Comparison of ENCODE assay signal across 23 cellular contexts in genomic region chr18:57532987-57533386, GRCh38. TPM values are rescaled to one million over a fixed set of nuclear protein-coding genes. Genes with fewer than 3 reads are reported as not detected.
DNase-seq lines count a peak whose midpoint lies in the region; ATAC-seq, FAIRE-seq and TF ChIP-seq lines count a peak whose summit lies in the region.
"Had no signal": no experiment of that assay in that cellular context is flagged by ENCODE, and none has a peak within 500 bp of the region (broad histone marks: within the 10 kb centered on the region; RNA-seq: fewer than 3 reads in every experiment).

No MANE protein-coding gene starts in this region.

- no peak overlapping the region for H3K23ac ChIP-seq in IMR-90 (ENCODE audit: low read depth, low read length)

- H3K79me2 ChIP-seq in HepG2 (ENCODE audit: insufficient read depth, low read length): no peaks in the 10 kb centered on the region

- H4K20me1 ChIP-seq in IMR-90 (ENCODE audit: insufficient read depth, low read length) (no peaks in the 10 kb centered on the region; the same call in 1 of the 2 replicates), HepG2 (ENCODE audit: insufficient read depth, low read length) (no peaks in the 10 kb centered on the region)

- H3K9me3 ChIP-seq in IMR-90 (ENCODE audit: control insufficient read depth, insufficient read depth, low read length) (no peaks in the 10 kb centered on the region), HepG2 (ENCODE audit: low read length) (no peaks in the 10 kb centered on the region)
- H3K9me3 ChIP-seq: body of pancreas, esophagus muscularis mucosa, ovary, SJSA1 had no signal

- no peak overlapping the region for H2AK5ac ChIP-seq in IMR-90 (ENCODE audit: low read depth, low read length)

- CTCF ChIA-PET in IMR-90 (lab: Yijun Ruan, JAX) (no interaction called here), HepG2 (lab: Yijun Ruan, JAX; ENCODE audit: low intra/inter-chr PET ratio, low total read pairs) (no interaction called here)

- 15% methylated on average over 5 of the region's 8 CpGs; no CpG with 5 or more reads in 1 of the 2 experiments for WGBS in IMR-90 (ENCODE audit: extremely low coverage in 2 of 2, insufficient read length in 1 of 2), 2 experiments
- WGBS in HepG2 (ENCODE audit: low lambda C conversion rate): 5% methylated on average over 8 of the region's 8 CpGs

- peak; percentile 63 for ATAC-seq in IMR-90 (ENCODE audit: low read depth)
- ATAC-seq in HepG2: peak; percentile 65
- peak; percentile 59 for ATAC-seq in sciatic nerve
- ATAC-seq in GM19351 (IDR thresholded peaks at IDR 0.05; ENCODE audit: unreplicated experiment): no peak
- ATAC-seq: activated CD8-positive, alpha-beta T cell treated with anti-CD3 and anti-CD28 coated beads for 36 hours; effector memory CD8-positive, alpha-beta T cell; T-cell had no signal

- H3K4ac ChIP-seq in IMR-90 (ENCODE audit: low read depth, low read length): no peak overlapping the region

- H3K14ac ChIP-seq in IMR-90 (replicated peaks; ENCODE audit: low read depth, low read length): no peak overlapping the region

- POLR2A ChIA-PET in IMR-90 (lab: Charles Lee; ENCODE audit: unreplicated experiment): no interaction called here
- POLR2A ChIA-PET in HepG2 (lab: Yijun Ruan, JAX): no interaction called here

- H3K27me3 ChIP-seq in IMR-90 (ENCODE audit: control insufficient read depth, insufficient read depth, low read length): peaks cover 8% of the 10 kb centered on the region
- no peaks in the 10 kb centered on the region; a peak in 1 of 5 replicates for H3K27me3 ChIP-seq in HepG2 (ENCODE audit: control insufficient read depth in 1 of 2, insufficient read depth in 2 of 2, low read length in 2 of 2)
- H3K27me3 ChIP-seq: body of pancreas, ovary had no signal

- TF ChIP-seq CTCF in IMR-90 (conservative IDR thresholded peaks at IDR 0.05; ENCODE audit: low read depth, low read length) (no peak), coronary artery (IDR thresholded peaks at IDR 0.05) (no peak), HepG2 (CRISPR knock-in tag; IDR thresholded peaks at IDR 0.05) (no peak)

- H2AFZ ChIP-seq in IMR-90 (replicated peaks; ENCODE audit: low read length, poor library complexity): peak overlapping the region; percentile 76
- H2AFZ ChIP-seq in HepG2 (ENCODE audit: low read length): peak overlapping the region; percentile 64

- H3K4me1 ChIP-seq in IMR-90 (ENCODE audit: control insufficient read depth, insufficient read depth, low read length): peaks cover 1% of the 10 kb centered on the region; the same call in 1 of the 2 replicates
- H3K4me1 ChIP-seq in HepG2 (ENCODE audit: insufficient read depth, low read length): peaks cover 39% of the 10 kb centered on the region
- H3K4me1 ChIP-seq: body of pancreas, SJSA1 had no signal

- no peak overlapping the region for H2BK5ac ChIP-seq in IMR-90 (ENCODE audit: low read depth, low read length, poor library complexity, severe bottlenecking)

- H3K27ac ChIP-seq in IMR-90 (ENCODE audit: insufficient read depth, low read length) (no peak overlapping the region), coronary artery (peak overlapping the region in 1 of 2 donors; percentile 3), HepG2 (ENCODE audit: extremely low read length, insufficient read depth, low read length) (peak overlapping the region; percentile 37)
- H3K27ac ChIP-seq: body of pancreas, ovary, SJSA1 had no signal

- H3K9me1 ChIP-seq in IMR-90 (ENCODE audit: insufficient read depth, low read length): no peaks in the 10 kb centered on the region; the same call in 1 of the 2 replicates

- H3K36me3 ChIP-seq in IMR-90 (ENCODE audit: control insufficient read depth, insufficient read depth, low read length): no peaks in the 10 kb centered on the region
- H3K36me3 ChIP-seq in HepG2 (replicated peaks in 1 of 2; ENCODE audit: control insufficient read depth in 1 of 2, insufficient read depth in 2 of 2, low read length in 2 of 2): no peaks in the 10 kb centered on the region
- H3K36me3 ChIP-seq: esophagus muscularis mucosa, ovary, SJSA1 had no signal

- no peak overlapping the region for H3K9ac ChIP-seq in IMR-90 (ENCODE audit: low read depth, low read length)
- peak overlapping the region; percentile 28; the same call in 1 of the 2 replicates for H3K9ac ChIP-seq in HepG2 (ENCODE audit: insufficient read depth, low read depth, low read length)

- intact Hi-C loops in IMR-90 (cut with micrococcal nuclease) (no loop called here), HepG2 (cut with micrococcal nuclease; ENCODE audit: unreplicated experiment) (loop anchor here (1.0 kb wide), 1 partner anchor 95 kb away; no protein-coding TSS in a partner anchor), sciatic nerve (cut with DNase I) (no loop called here)

- H2AK9ac ChIP-seq in IMR-90 (replicated peaks; ENCODE audit: low read depth, low read length, poor library complexity): no peak overlapping the region

- no peak for TF ChIP-seq POLR2A in IMR-90 (IDR thresholded peaks at IDR 0.05; ENCODE audit: low read depth, low read length)
- TF ChIP-seq POLR2A in HepG2 (IDR thresholded peaks at IDR 0.05; ENCODE audit: insufficient read depth in 1 of 2, low read depth in 2 of 2, low read length in 2 of 2): no peak

- no peaks in the 10 kb centered on the region for H3K79me1 ChIP-seq in IMR-90 (ENCODE audit: low read depth in 1 of 2, low read length in 2 of 2)

- in situ Hi-C loops in IMR-90 (cut with MboI; ENCODE audit: low sequenced_read_pairs): no loop called here
- in situ Hi-C loops in HepG2 (cut with HindIII; ENCODE audit: extremely low pct_ligation_motif_present, low pct_unique_long_range_greater_than_20kb): no loop called here

- no peak overlapping the region for H4K91ac ChIP-seq in IMR-90 (ENCODE audit: insufficient read depth, low read depth, low read length)

- H3K4me2 ChIP-seq in IMR-90 (ENCODE audit: low read depth, low read length): no peak overlapping the region; the same call in 1 of the 2 replicates
- H3K4me2 ChIP-seq in HepG2 (ENCODE audit: low read depth, low read length): peak overlapping the region; percentile 87

- no peak overlapping the region for H4K5ac ChIP-seq in IMR-90 (ENCODE audit: low read depth, low read length)

- no peak overlapping the region for H3K4me3 ChIP-seq in IMR-90 (ENCODE audit: insufficient read depth, low read depth, low read length)
- peak overlapping the region; percentile 21 for H3K4me3 ChIP-seq in coronary artery
- H3K4me3 ChIP-seq in HepG2 (replicated peaks in 1 of 3; ENCODE audit: insufficient read depth in 1 of 3, low read depth in 2 of 3, low read length in 3 of 3): peak overlapping the region; percentile 33 to 54 (median 38); a peak in 5 of 6 replicates
- H3K4me3 ChIP-seq: body of pancreas, esophagus muscularis mucosa, ovary, SJSA1 had no signal

- H3K56ac ChIP-seq in IMR-90 (ENCODE audit: extremely low read depth, insufficient read depth, low read length): no peak overlapping the region

- no peak for FAIRE-seq in HepG2 (lab: Jason Lieb, UNC)
- FAIRE-seq: colon, RCC 7860 had no signal

- H2BK20ac ChIP-seq in IMR-90 (ENCODE audit: low read depth, low read length): no peak overlapping the region

- no peak for TF ChIP-seq EP300 in HepG2 (IDR thresholded peaks at IDR 0.05; ENCODE audit: low read depth in 2 of 2, low read length in 2 of 2)
- TF ChIP-seq EP300 in HepG2 (CRISPR knock-in tag; IDR thresholded peaks at IDR 0.05; ENCODE audit: borderline replicate concordance): no peak

- H3K18ac ChIP-seq in IMR-90 (ENCODE audit: low read depth, low read length): no peak overlapping the region

- DNase-seq in IMR-90: no peak
- no peak for DNase-seq in coronary artery (ENCODE audit: low spot score)
- no peak for DNase-seq in HepG2 (ENCODE audit: low spot score)
- DNase-seq in sciatic nerve (ENCODE audit: low spot score): no peak
- DNase-seq in GF-D8 (lab: John Stamatoyannopoulos, UW): no peak
- no peak for DNase-seq in DMS 273 (lab: John Stamatoyannopoulos, UW; ENCODE audit: unreplicated experiment)
- DNase-seq in HT-29 (ENCODE audit: low spot score): no peak
- DNase-seq: activated CD4-positive, alpha-beta T cell treated with anti-CD3 and anti-CD28 coated beads for 1 hour; activated CD8-positive, alpha-beta T cell treated with anti-CD3 and anti-CD28 coated beads for 36 hours; activated effector memory CD4-positive, alpha-beta T cell treated with anti-CD3 and anti-CD28 coated beads, Interleukin-2, amount 50 U/mL, for 16 hours; body of pancreas; CD4-positive, CD25-positive, alpha-beta regulatory T cell; effector memory CD8-positive, alpha-beta T cell; NCI-H2171; ovary; stimulated activated CD8-positive, alpha-beta memory T cell treated with anti-CD3 and anti-CD28 coated beads, Interleukin-4, amount 100 ng/mL, for 48 hours; T-cell; trophoblast cell had no signal

- dilution Hi-C loops in IMR-90 (cut with HindIII; ENCODE audit: low sequenced_read_pairs, unreplicated experiment): no loop called here

- H2BK120ac ChIP-seq in IMR-90 (ENCODE audit: low read depth, low read length): no peak overlapping the region

- H4K8ac ChIP-seq in IMR-90 (ENCODE audit: low read depth in 2 of 2, low read length in 2 of 2): no peak overlapping the region

- TF ChIP-seq RAD21 in IMR-90 (IDR thresholded peaks at IDR 0.05; ENCODE audit: low read length) (no peak), HepG2 (CRISPR knock-in tag; IDR thresholded peaks at IDR 0.05) (no peak)

- BruUV-seq in IMR-90 (replicated peaks; lab: Mats Ljungman, UMichigan) (no TSS peak), HepG2 (replicated peaks; lab: Mats Ljungman, UMichigan) (no TSS peak)

- no peak overlapping the region for H2BK15ac ChIP-seq in IMR-90 (ENCODE audit: low read depth, low read length)

RNA-seq across cellular contexts. Expression of gene FECH, which starts 53.5 kb away (rescaled TPM):
- total RNA-seq in IMR-90 (2012; rRNA removed) (29.2 and 52.2 TPM in 2 replicates), HepG2 (2016; rRNA removed; fragmentation: Illumina TruSeq; extraction: Trizol) (21.9 and 29.1 TPM in 2 replicates), sciatic nerve (47.0 TPM)
- polyA plus RNA-seq in IMR-90 (2012; rRNA removed) (32.3 and 35.3 TPM in 2 replicates), HepG2 (2011; rRNA removed) (14.7 and 16.4 TPM in 2 replicates)
- 28.3 and 34.8 TPM in 2 replicates for polyA plus RNA-seq in IMR-90 (2012; cell fraction: cytosol; rRNA removed)
- 13.9 and 29.9 TPM in 2 replicates for polyA plus RNA-seq in IMR-90 (2012; cell fraction: nucleus; rRNA removed; ENCODE audit: low replicate concordance)
- 2.8 and 3.2 TPM in 2 replicates for total RNA-seq in HepG2 (2016; cell fraction: cytosol; rRNA removed; fragmentation: Illumina TruSeq; extraction: Trizol; ENCODE audit: low read depth)
- 23.3 and 28.6 TPM in 2 replicates for total RNA-seq in HepG2 (2016; cell fraction: insoluble cytoplasmic fraction; rRNA removed; fragmentation: Illumina TruSeq; extraction: Trizol)
- total RNA-seq in HepG2 (2016; cell fraction: membrane; rRNA removed; fragmentation: Illumina TruSeq; extraction: Trizol): 9.2 and 9.7 TPM in 2 replicates
- total RNA-seq in HepG2 (2016; cell fraction: nucleus; rRNA removed; fragmentation: Illumina TruSeq; extraction: Trizol): 10.9 and 11.0 TPM in 2 replicates
- 14.1 and 16.3 TPM in 2 replicates for polyA plus RNA-seq in HepG2 (2011; cell fraction: cytosol; rRNA removed)
- 5.4 and 9.2 TPM in 2 replicates for polyA plus RNA-seq in HepG2 (2011; cell fraction: nucleus; rRNA removed)
- 10.4 and 11.0 TPM in 2 replicates for polyA plus RNA-seq in HepG2 (2012)
- polyA plus RNA-seq in HepG2 (2016; cell fraction: cytosol; fragmentation: Illumina TruSeq; extraction: Trizol; ENCODE audit: low read depth): 2.7 and 3.8 TPM in 2 replicates
- polyA plus RNA-seq in HepG2 (2016; cell fraction: insoluble cytoplasmic fraction; fragmentation: Illumina TruSeq; extraction: Trizol; ENCODE audit: low read depth): 26.1 and 27.9 TPM in 2 replicates
- polyA plus RNA-seq in HepG2 (2016; cell fraction: membrane; fragmentation: Illumina TruSeq; extraction: Trizol; ENCODE audit: low read depth): 7.3 and 7.4 TPM in 2 replicates
- polyA plus RNA-seq in HepG2 (2016; cell fraction: nucleus; fragmentation: Illumina TruSeq; extraction: Trizol; ENCODE audit: insufficient read depth, low read depth): 16.2 and 16.7 TPM in 2 replicates
- polyA minus RNA-seq in HepG2 (2011; rRNA and poly(A)+ RNA removed; ENCODE audit: low replicate concordance): 15.9 and 39.3 TPM in 2 replicates
- polyA minus RNA-seq in HepG2 (2011; cell fraction: cytosol; rRNA and poly(A)+ RNA removed): 12.3 and 14.0 TPM in 2 replicates
- polyA minus RNA-seq in HepG2 (2011; cell fraction: nucleus; rRNA and poly(A)+ RNA removed): 8.2 and 9.6 TPM in 2 replicates
- total RNA-seq in HT-29 (2014; rRNA removed; shearing (Covaris generic)): 16.9 and 37.2 TPM in 2 replicates
